In genomic region chr4:155954939-155955338, GRCh38 we compare ENCODE assay signal across 26 cellular contexts. TPM values are rescaled to one million over a fixed set of nuclear protein-coding genes. Genes with fewer than 3 reads are reported as not detected.
DNase-seq lines count a peak whose midpoint lies in the region; ATAC-seq, FAIRE-seq and TF ChIP-seq lines count a peak whose summit lies in the region.
"Had no signal": no experiment of that assay in that cellular context is flagged by ENCODE, and none has a peak within 500 bp of the region (broad histone marks: within the 10 kb centered on the region; RNA-seq: fewer than 3 reads in every experiment).

No MANE protein-coding gene starts in this region.

- no peak for TF ChIP-seq POLR2A in right lobe of liver (IDR thresholded peaks at IDR 0.05)

- TF ChIP-seq RAD21 in SK-N-SH (IDR thresholded peaks at IDR 0.05; ENCODE audit: low read length): no peak

- H3K27ac ChIP-seq in astrocyte (ENCODE audit: low read depth, low read length): no peak overlapping the region
- peak overlapping the region; percentile 99 to 100 (median 99) for H3K27ac ChIP-seq in right lobe of liver
- H3K27ac ChIP-seq in effector memory CD4-positive, alpha-beta T cell (ENCODE audit: insufficient read depth, low read length, poor library complexity, severe bottlenecking): no peak overlapping the region
- H3K27ac ChIP-seq in SK-N-SH (ENCODE audit: low read depth in 2 of 2, low read length in 1 of 2): no peak overlapping the region
- H3K27ac ChIP-seq: C4-2B, SK-N-MC had no signal

- no peak overlapping the region for H3K4me2 ChIP-seq in astrocyte (ENCODE audit: low read length)
- H3K4me2 ChIP-seq in SK-N-SH: no peak overlapping the region

- CTCF ChIA-PET in Calu3 (lab: Charles Lee) (no interaction called here), SK-N-SH (lab: Yijun Ruan, JAX) (no interaction called here)

- H3K36me3 Mint-ChIP-seq in stimulated activated naive CD8-positive, alpha-beta T cell treated with anti-CD3 and anti-CD28 coated beads, Interleukin-15, Interleukin-2, amounts not matched to agents 100 ng/mL and 50 ng/mL, for 24 hours (ENCODE audit: low read depth): no peaks in the 10 kb centered on the region
- no peaks in the 10 kb centered on the region for H3K36me3 Mint-ChIP-seq in astrocyte (ENCODE audit: low read depth, unreplicated experiment)
- peaks cover 11% of the 10 kb centered on the region for H3K36me3 Mint-ChIP-seq in Calu3 (ENCODE audit: insufficient read depth, unreplicated experiment)

- peak; percentile 9 for FAIRE-seq in astrocyte (lab: Jason Lieb, UNC)

- no TSS peak for BruUV-seq in Calu3 (replicated peaks; lab: Mats Ljungman, UMichigan)

- H3K9ac ChIP-seq in astrocyte (ENCODE audit: low read length): no peak overlapping the region
- H3K9ac ChIP-seq in SK-N-SH: no peak overlapping the region

- ATAC-seq in stimulated activated naive CD8-positive, alpha-beta T cell treated with anti-CD3 and anti-CD28 coated beads, Interleukin-15, Interleukin-2, amounts not matched to agents 100 U/mL and 50 U/mL, for 24 hours: no peak
- peak; percentile 15 to 60 (median 42) for ATAC-seq in right lobe of liver
- ATAC-seq: gastrocnemius medialis, lower lobe of right lung, WTC11 had no signal

- H3K4me1 Mint-ChIP-seq in stimulated activated naive CD8-positive, alpha-beta T cell treated with anti-CD3 and anti-CD28 coated beads, Interleukin-15, Interleukin-2, amounts not matched to agents 100 ng/mL and 50 ng/mL, for 24 hours (ENCODE audit: low read depth): peaks cover 18% of the 10 kb centered on the region
- H3K4me1 Mint-ChIP-seq in astrocyte (ENCODE audit: low read depth, unreplicated experiment) (peaks cover 4% of the 10 kb centered on the region), Calu3 (ENCODE audit: low read depth, unreplicated experiment) (peaks cover 8% of the 10 kb centered on the region)

- 26% methylated on average over 4 of the region's 4 CpGs for WGBS in right lobe of liver (ENCODE audit: insufficient coverage, low coverage, low lambda C conversion rate, missing lambda C conversion rate)
- 94% methylated on average over 4 of the region's 4 CpGs for WGBS in SK-N-SH (ENCODE audit: low lambda C conversion rate)

- no peaks in the 10 kb centered on the region for H4K20me1 ChIP-seq in astrocyte (ENCODE audit: insufficient read depth, low read length)
- no peaks in the 10 kb centered on the region for H4K20me1 ChIP-seq in SK-N-SH (ENCODE audit: insufficient read depth)

- no peaks in the 10 kb centered on the region for H3K27me3 ChIP-seq in astrocyte (ENCODE audit: insufficient read depth, low read length)
- no peaks in the 10 kb centered on the region for H3K27me3 ChIP-seq in right lobe of liver
- H3K27me3 ChIP-seq in effector memory CD4-positive, alpha-beta T cell (replicated peaks; ENCODE audit: control insufficient read depth, insufficient read depth, low read length, poor library complexity, severe bottlenecking): no peaks in the 10 kb centered on the region
- no peaks in the 10 kb centered on the region; the same call in 1 of the 2 replicates for H3K27me3 ChIP-seq in H7 (ENCODE audit: control insufficient read depth, insufficient read depth, low read length)
- no peaks in the 10 kb centered on the region for H3K27me3 ChIP-seq in SK-N-SH (ENCODE audit: insufficient read depth)
- H3K27me3 ChIP-seq: adrenal gland, gastrocnemius medialis had no signal

- H3K27ac Mint-ChIP-seq in stimulated activated naive CD8-positive, alpha-beta T cell treated with anti-CD3 and anti-CD28 coated beads, Interleukin-15, Interleukin-2, amounts not matched to agents 100 ng/mL and 50 ng/mL, for 24 hours: no peak overlapping the region
- no peak overlapping the region for H3K27ac Mint-ChIP-seq in astrocyte (ENCODE audit: unreplicated experiment)
- H3K27ac Mint-ChIP-seq in Calu3 (ENCODE audit: unreplicated experiment): no peak overlapping the region
- H3K27ac Mint-ChIP-seq: endodermal cell, WTC11 had no signal

- TF ChIP-seq CTCF in astrocyte (IDR thresholded peaks at IDR 0.05; ENCODE audit: insufficient read depth, low read depth, low read length) (no peak), right lobe of liver (IDR thresholded peaks at IDR 0.05) (no peak), Calu3 (IDR thresholded peaks at IDR 0.05; ENCODE audit: unreplicated experiment) (no peak), SK-N-SH (IDR thresholded peaks at IDR 0.05) (no peak)

- H3K4me3 Mint-ChIP-seq in stimulated activated naive CD8-positive, alpha-beta T cell treated with anti-CD3 and anti-CD28 coated beads, Interleukin-15, Interleukin-2, amounts not matched to agents 100 ng/mL and 50 ng/mL, for 24 hours: peak overlapping the region; percentile 93
- peak overlapping the region; percentile 84 for H3K4me3 Mint-ChIP-seq in astrocyte (ENCODE audit: unreplicated experiment)
- H3K4me3 Mint-ChIP-seq in Calu3 (ENCODE audit: low read depth, unreplicated experiment): no peak overlapping the region

- H3K4me3 ChIP-seq in astrocyte (ENCODE audit: insufficient read depth, low read depth, low read length): no peak overlapping the region
- H3K4me3 ChIP-seq in right lobe of liver: no peak overlapping the region
- H3K4me3 ChIP-seq in effector memory CD4-positive, alpha-beta T cell (ENCODE audit: insufficient read depth, low read depth, low read length, poor library complexity, severe bottlenecking): no peak overlapping the region
- H3K4me3 ChIP-seq in H7 (ENCODE audit: insufficient read depth, low read depth, low read length): no peak overlapping the region
- H3K4me3 ChIP-seq in SK-N-SH (ENCODE audit: low read depth in 2 of 2, low read length in 1 of 2): no peak overlapping the region

- no peaks in the 10 kb centered on the region for H3K9me3 Mint-ChIP-seq in stimulated activated naive CD8-positive, alpha-beta T cell treated with anti-CD3 and anti-CD28 coated beads, Interleukin-15, Interleukin-2, amounts not matched to agents 100 ng/mL and 50 ng/mL, for 24 hours
- H3K9me3 Mint-ChIP-seq in astrocyte (ENCODE audit: unreplicated experiment) (no peaks in the 10 kb centered on the region), Calu3 (ENCODE audit: low read depth, unreplicated experiment) (no peaks in the 10 kb centered on the region)

- H3K36me3 ChIP-seq in astrocyte (ENCODE audit: insufficient read depth, low read length) (no peaks in the 10 kb centered on the region), right lobe of liver (no peaks in the 10 kb centered on the region), H7 (replicated peaks; ENCODE audit: control insufficient read depth, insufficient read depth, low read length) (no peaks in the 10 kb centered on the region), SK-N-SH (replicated peaks in 1 of 2; ENCODE audit: control insufficient read depth in 1 of 2, insufficient read depth in 2 of 2, low read length in 1 of 2) (no peaks in the 10 kb centered on the region)
- H3K36me3 ChIP-seq in effector memory CD4-positive, alpha-beta T cell (ENCODE audit: control insufficient read depth, insufficient read depth, low read length): no peaks in the 10 kb centered on the region
- H3K36me3 ChIP-seq: adrenal gland, gastrocnemius medialis, lower lobe of right lung, thoracic aorta had no signal

- H2AFZ ChIP-seq in astrocyte (ENCODE audit: low read depth, low read length) (no peak overlapping the region), SK-N-SH (ENCODE audit: low read depth) (no peak overlapping the region)

- H3F3A ChIP-seq in SK-N-SH (replicated peaks; ENCODE audit: insufficient read depth): peaks cover 4% of the 10 kb centered on the region

- H3K79me2 ChIP-seq in astrocyte (ENCODE audit: insufficient read depth, low read length): no peaks in the 10 kb centered on the region
- H3K79me2 ChIP-seq in SK-N-SH (ENCODE audit: insufficient read depth): no peaks in the 10 kb centered on the region

- TF ChIP-seq EP300 in SK-N-SH (IDR thresholded peaks at IDR 0.05; ENCODE audit: borderline replicate concordance in 1 of 2, low read depth in 1 of 2, low read length in 1 of 2): no peak

- H3K9me3 ChIP-seq in astrocyte (ENCODE audit: insufficient read depth, low read depth, low read length) (no peaks in the 10 kb centered on the region), right lobe of liver (no peaks in the 10 kb centered on the region), SK-N-SH (no peaks in the 10 kb centered on the region)
- no peaks in the 10 kb centered on the region for H3K9me3 ChIP-seq in effector memory CD4-positive, alpha-beta T cell (ENCODE audit: control insufficient read depth, low read length)
- H3K9me3 ChIP-seq: adrenal gland, gastrocnemius medialis, lower lobe of right lung, thoracic aorta had no signal

- peaks cover 12% of the 10 kb centered on the region for H3K27me3 Mint-ChIP-seq in stimulated activated naive CD8-positive, alpha-beta T cell treated with anti-CD3 and anti-CD28 coated beads, Interleukin-15, Interleukin-2, amounts not matched to agents 100 ng/mL and 50 ng/mL, for 24 hours
- H3K27me3 Mint-ChIP-seq in astrocyte (ENCODE audit: low read depth, unreplicated experiment) (no peaks in the 10 kb centered on the region), Calu3 (ENCODE audit: unreplicated experiment) (no peaks in the 10 kb centered on the region)

- POLR2A ChIA-PET in SK-N-SH (lab: Yijun Ruan, JAX): no interaction called here

- DNase-seq in stimulated activated naive CD8-positive, alpha-beta T cell treated with anti-CD3 and anti-CD28 coated beads, Interleukin-15, Interleukin-2, amounts not matched to agents 100 U/mL and 50 U/mL, for 24 hours: no peak
- DNase-seq in astrocyte (ENCODE audit: low read depth): no peak
- no peak for DNase-seq in right lobe of liver
- DNase-seq in effector memory CD4-positive, alpha-beta T cell: no peak
- DNase-seq in H7: no peak
- no peak for DNase-seq in Calu3
- DNase-seq in SK-N-SH: no peak
- DNase-seq: activated CD4-positive, alpha-beta T cell treated with anti-CD3 and anti-CD28 coated beads, Interleukin-2, amount 50 U/mL, for 4 hours; activated CD8-positive, alpha-beta memory T cell treated with anti-CD3 and anti-CD28 coated beads, Interleukin-2, amount 50 U/mL, for 48 hours; activated gamma-delta T cell; adrenal gland; cortex of kidney; endodermal cell; gastrocnemius medialis; islet precursor cell; lower lobe of right lung; NCI-H1105 treated with DMSO at 0.1 percent for 48 hours; NCI-H2029 treated with DMSO at 0.1 percent for 48 hours; NCI-H446; stimulated activated CD4-positive, alpha-beta T cell treated with anti-CD3 and anti-CD28 coated beads, Interleukin-2, amount 100 ng/mL, for 24 hours had no signal

- H3K4me1 ChIP-seq in astrocyte (ENCODE audit: insufficient read depth, low read length): peaks cover 4% of the 10 kb centered on the region
- H3K4me1 ChIP-seq in right lobe of liver: peaks cover 0 to 20% (median 2%) of the 10 kb centered on the region in 4 donors
- no peaks in the 10 kb centered on the region for H3K4me1 ChIP-seq in effector memory CD4-positive, alpha-beta T cell (ENCODE audit: control insufficient read depth, insufficient read depth, low read length, poor library complexity, severe bottlenecking)
- H3K4me1 ChIP-seq in SK-N-SH (ENCODE audit: control insufficient read depth in 1 of 2, insufficient read depth in 2 of 2, low read depth in 1 of 2, low read length in 1 of 2): peaks cover 0 to 5% of the 10 kb centered on the region in 2 experiments; a peak in 2 of 4 replicates
- H3K4me1 ChIP-seq: gastrocnemius medialis had no signal

- intact Hi-C loops in right lobe of liver (cut with DNase I) (loop anchor here in 1 of 2 donors (10.0 kb wide), 1 partner anchor 150 kb away; no protein-coding TSS in a partner anchor), Calu3 (cut with micrococcal nuclease; ENCODE audit: unreplicated experiment) (no loop called here)

- H3K9me2 ChIP-seq in SK-N-SH: no peaks in the 10 kb centered on the region

RNA-seq across cellular contexts. Expression of gene CTSO, which starts 1.3 kb away (rescaled TPM):
- total RNA-seq in astrocyte (3.7 and 6.5 TPM in 2 replicates), right lobe of liver (10 to 100 TPM; 23.8 to 44.7 (median 26.1) TPM), Calu3 (2022) (7.3 and 9.1 TPM in 2 replicates)
- total RNA-seq in H7 (2014; rRNA removed; shearing (Covaris generic)): 1.5 and 1.6 TPM in 2 replicates
- 3.3 and 4.4 TPM in 2 replicates for polyA plus RNA-seq in SK-N-SH (2012; rRNA removed)
- 5.0 and 5.6 TPM in 2 replicates for polyA plus RNA-seq in SK-N-SH (2012; cell fraction: cytosol; rRNA removed)
- 2.0 and 3.1 TPM in 2 replicates for polyA plus RNA-seq in SK-N-SH (2012; cell fraction: nucleus; rRNA removed)

RNA-seq across cellular contexts. Expression of gene TDO2, which starts 51.4 kb away (rescaled TPM):
- total RNA-seq in astrocyte (0.24 TPM in 1 of 2 replicates, not detected in the other), right lobe of liver (100 to 1,000 TPM; 158 to 634 (median 569) TPM), Calu3 (2022) (not detected in 2 replicates)
- total RNA-seq in H7 (2014; rRNA removed; shearing (Covaris generic)): not detected in 2 replicates
- not detected in 2 replicates for polyA plus RNA-seq in SK-N-SH (2012; rRNA removed)
- not detected in 2 replicates for polyA plus RNA-seq in SK-N-SH (2012; cell fraction: cytosol; rRNA removed)
- not detected in 2 replicates for polyA plus RNA-seq in SK-N-SH (2012; cell fraction: nucleus; rRNA removed)
- total RNA-seq: endodermal cell, pulmonary artery endothelial cell, thoracic aorta had no signal

Comparison
In these comparisons a context has a peak if more than half of its experiments do, and no peak if none do; other contexts are left out.
1. H3K27ac ChIP-seq: peak in right lobe of liver (3 of 3); none in astrocyte (single experiment), effector memory CD4-positive, alpha-beta T cell (single experiment) and SK-N-SH (0 of 2).
2. RNA of gene TDO2, which starts 51.4 kb away (total RNA-seq): 158 to 634 TPM in right lobe of liver; not detected in Calu3, 0.24 TPM in astrocyte and not detected in H7; every median in the first group is over 100 times any median in the second.